8 cellular contexts compared by ENCODE assay signal in genomic region chr3:131380830-131381444, GRCh38. TPM values are rescaled to one million over a fixed set of nuclear protein-coding genes. Genes with fewer than 3 reads are reported as not detected.
DNase-seq lines count a peak whose midpoint lies in the region; ATAC-seq and TF ChIP-seq lines count a peak whose summit lies in the region.
"Not testable (repeated sequence)": the region's sequence is repeated elsewhere in the genome, so short reads cannot be mapped to it uniquely, and the experiment has no call there.

No MANE protein-coding gene starts in this region.

- H3K27me3 ChIP-seq in CD8-positive, alpha-beta memory T cell (ENCODE audit: insufficient read depth, low read length, poor library complexity, severe bottlenecking); HL-60 (ENCODE audit: insufficient read depth, poor library complexity, severe bottlenecking); brain microvascular endothelial cell (replicated peaks); cardiac muscle cell: not testable (repeated sequence)

- H3K4me1 ChIP-seq in CD8-positive, alpha-beta memory T cell (ENCODE audit: insufficient read depth, low read length), result peaks cover 14% of the 10 kb centered on the region
- H3K4me1 ChIP-seq in cardiac muscle cell (ENCODE audit: low read depth), result not testable (repeated sequence)

- peak overlapping the region; percentile 27 for H3K27ac ChIP-seq in CD8-positive, alpha-beta memory T cell (ENCODE audit: low read depth, low read length)
- peak overlapping the region; percentile 51 for H3K27ac ChIP-seq in HL-60 (replicated peaks)
- peak overlapping the region; percentile 37 for H3K27ac ChIP-seq in brain microvascular endothelial cell
- not testable (repeated sequence) for H3K27ac ChIP-seq in cardiac muscle cell
- H3K27ac ChIP-seq in substantia nigra (ENCODE audit: low read depth, low read length, poor library complexity, severe bottlenecking), result peak overlapping the region; percentile 89

- H3K9me3 ChIP-seq in CD8-positive, alpha-beta memory T cell (ENCODE audit: low read length); cardiac muscle cell (ENCODE audit: low read depth): not testable (repeated sequence)

- not testable (repeated sequence) for H3K27me3 Mint-ChIP-seq in CD8-positive, alpha-beta memory T cell; T-helper 1 cell treated with Interleukin-12 subunit alpha and Interleukin-12 subunit beta and Interleukin-4 antibody, amounts not matched to agents 30 μg/mL and 1 μg/mL, for 36 hours (ENCODE audit: low read depth); naive B cell

- not testable (repeated sequence) for DNase-seq in CD8-positive, alpha-beta memory T cell; HL-60 (ENCODE audit: low read depth in 1 of 2, low spot score in 1 of 2); brain microvascular endothelial cell; cardiac muscle cell (ENCODE audit: low read depth in 1 of 2, low spot score in 1 of 2); naive B cell
- peak in 4 of 49 donors; percentile 19 to 51 (median 40) for DNase-seq in substantia nigra (lab: John Stamatoyannopoulos, UW)

- POLR2A ChIA-PET in CD8-positive, alpha-beta memory T cell (lab: Charles Lee), result interaction anchor here (0.9 to 1.7 kb wide), 3 partner anchors 123 to 354 kb away, joined by 3 to 5 read pairs (median 3); partner anchors contain the start of genes ASTE1 and NEK11

- H3K27ac Mint-ChIP-seq in CD8-positive, alpha-beta memory T cell, result peak overlapping the region; percentile 76 to 97 (median 92)
- peak overlapping the region; percentile 97 for H3K27ac Mint-ChIP-seq in T-helper 1 cell treated with Interleukin-12 subunit alpha and Interleukin-12 subunit beta and Interleukin-4 antibody, amounts not matched to agents 30 μg/mL and 1 μg/mL, for 36 hours
- peak overlapping the region; percentile 14 to 98 (median 84) for H3K27ac Mint-ChIP-seq in naive B cell

- ATAC-seq in GM21529 (IDR thresholded peaks at IDR 0.05; ENCODE audit: unreplicated experiment), result peak; percentile 15
- not testable (repeated sequence) for ATAC-seq in naive B cell (ENCODE audit: low read depth in 2 of 2)

- TF ChIP-seq CTCF in HL-60 (IDR thresholded peaks at IDR 0.05; ENCODE audit: insufficient read depth, low read length); brain microvascular endothelial cell (IDR thresholded peaks at IDR 0.05; ENCODE audit: low read depth, low read length, missing control alignments); cardiac muscle cell (IDR thresholded peaks at IDR 0.05; ENCODE audit: low read depth, low read length): not testable (repeated sequence)

- not testable (repeated sequence) for H3K36me3 ChIP-seq in CD8-positive, alpha-beta memory T cell (ENCODE audit: insufficient read depth, low read length); brain microvascular endothelial cell (replicated peaks); cardiac muscle cell

- peak overlapping the region; percentile 93 to 97 (median 96) for H3K4me3 Mint-ChIP-seq in CD8-positive, alpha-beta memory T cell
- H3K4me3 Mint-ChIP-seq in T-helper 1 cell treated with Interleukin-12 subunit alpha and Interleukin-12 subunit beta and Interleukin-4 antibody, amounts not matched to agents 30 μg/mL and 1 μg/mL, for 36 hours, result peak overlapping the region; percentile 97
- peak overlapping the region; percentile 87 to 100 (median 98) for H3K4me3 Mint-ChIP-seq in naive B cell

- H3K9me3 Mint-ChIP-seq in CD8-positive, alpha-beta memory T cell; T-helper 1 cell treated with Interleukin-12 subunit alpha and Interleukin-12 subunit beta and Interleukin-4 antibody, amounts not matched to agents 30 μg/mL and 1 μg/mL, for 36 hours; naive B cell: not testable (repeated sequence)

- CTCF ChIA-PET in CD8-positive, alpha-beta memory T cell (lab: Charles Lee), result interaction anchor here (1.4 kb wide), 1 partner anchor 487 kb away, joined by 6 read pairs; the partner anchor contains the start of gene ATP2C1

- H3K4me3 ChIP-seq in CD8-positive, alpha-beta memory T cell (ENCODE audit: low read length), result peak overlapping the region; percentile 85
- H3K4me3 ChIP-seq in HL-60 (replicated peaks; ENCODE audit: insufficient read depth, low read length) (peak overlapping the region; percentile 75), brain microvascular endothelial cell (ENCODE audit: low read depth, low read length) (peak overlapping the region; percentile 90), cardiac muscle cell (peak overlapping the region; percentile 77)

- H3K4me1 Mint-ChIP-seq in CD8-positive, alpha-beta memory T cell, result peaks cover 23 to 32% (median 31%) of the 10 kb centered on the region in 3 donors
- peaks cover 29% of the 10 kb centered on the region for H3K4me1 Mint-ChIP-seq in T-helper 1 cell treated with Interleukin-12 subunit alpha and Interleukin-12 subunit beta and Interleukin-4 antibody, amounts not matched to agents 30 μg/mL and 1 μg/mL, for 36 hours (ENCODE audit: low read depth)
- peaks cover 31 to 37% (median 31%) of the 10 kb centered on the region in 3 donors for H3K4me1 Mint-ChIP-seq in naive B cell

- H3K36me3 Mint-ChIP-seq in CD8-positive, alpha-beta memory T cell, result peaks cover 0 to 20% (median 2%) of the 10 kb centered on the region in 3 donors
- H3K36me3 Mint-ChIP-seq in T-helper 1 cell treated with Interleukin-12 subunit alpha and Interleukin-12 subunit beta and Interleukin-4 antibody, amounts not matched to agents 30 μg/mL and 1 μg/mL, for 36 hours (ENCODE audit: low read depth), result peaks cover 21% of the 10 kb centered on the region
- H3K36me3 Mint-ChIP-seq in naive B cell, result not testable (repeated sequence)

- in situ Hi-C loops in brain microvascular endothelial cell (cut with HindIII; ENCODE audit: low pct_ligation_motif_present, low sequenced_read_pairs), result not testable (repeated sequence)

RNA-seq across cellular contexts. Expression of gene NUDT16, which starts 0.6 kb away (rescaled TPM):
- total RNA-seq in CD8-positive, alpha-beta memory T cell, result 1 to 10 TPM; 7.3 to 8.3 TPM
- polyA plus RNA-seq in CD8-positive, alpha-beta memory T cell, result 3.6 TPM
- total RNA-seq in cardiac muscle cell, result 21.6 and 27.8 TPM in 2 replicates
- polyA plus RNA-seq in cardiac muscle cell (12.9 and 15.2 TPM in 2 replicates), naive B cell (ENCODE audit: low read depth in 6 of 6) (1 to 10 TPM; 3.4 to 7.7 (median 5.9) TPM)
